Comparison of ENCODE assay signal across 8 cellular contexts in genomic region chr9:1231998-1232919, GRCh38.
DNase-seq lines count a peak whose midpoint lies in the region; ATAC-seq and TF ChIP-seq lines count a peak whose summit lies in the region.

No MANE protein-coding gene starts in this region.

- peak overlapping the region; percentile 84 for H3K27ac Mint-ChIP-seq in mesothelial cell of epicardium

- no peaks in the 10 kb centered on the region for H3K36me3 Mint-ChIP-seq in mesothelial cell of epicardium

- peak overlapping the region; percentile 49 for H3K4me3 ChIP-seq in AG10803 (ENCODE audit: low read length)
- H3K4me3 ChIP-seq in cardiac fibroblast (replicated peaks in 1 of 2; ENCODE audit: low read depth in 2 of 2, low read length in 2 of 2): no peak overlapping the region

- ATAC-seq in HG03342 (IDR thresholded peaks at IDR 0.05; ENCODE audit: unreplicated experiment) (peak; percentile 82), HG03095 (IDR thresholded peaks at IDR 0.05; ENCODE audit: unreplicated experiment) (no peak), GM21723 (IDR thresholded peaks at IDR 0.05; ENCODE audit: unreplicated experiment) (no peak)

- H3K4me1 Mint-ChIP-seq in mesothelial cell of epicardium: peaks cover 11% of the 10 kb centered on the region

- H3K9me3 Mint-ChIP-seq in mesothelial cell of epicardium: peaks cover 4% of the 10 kb centered on the region

- no peak overlapping the region for H3K4me3 Mint-ChIP-seq in mesothelial cell of epicardium

- H3K27me3 Mint-ChIP-seq in mesothelial cell of epicardium (ENCODE audit: low read depth): no peaks in the 10 kb centered on the region

- peak; percentile 89 for DNase-seq in AG10803 (ENCODE audit: low read depth)
- DNase-seq in cardiac fibroblast (ENCODE audit: low read depth in 2 of 2): peak; percentile 80
- no peak for DNase-seq in mesothelial cell of epicardium (ENCODE audit: low spot score in 2 of 2, unreplicated experiment in 2 of 2)
- DNase-seq in NCI-H2196 treated with DMSO at 0.1 percent for 48 hours (lab: John Stamatoyannopoulos, UW; ENCODE audit: unreplicated experiment): no peak
- DNase-seq in RPMI8226: no peak

- TF ChIP-seq CTCF in AG10803 (conservative IDR thresholded peaks at IDR 0.05; ENCODE audit: low read length) (no peak), cardiac fibroblast (IDR thresholded peaks at IDR 0.05; ENCODE audit: low read depth, low read length) (no peak), mesothelial cell of epicardium (IDR thresholded peaks at IDR 0.05; ENCODE audit: unreplicated experiment) (no peak)

Comparison
In these comparisons a context has a peak if more than half of its experiments do, and no peak if none do; other contexts are left out.
1. DNase-seq: peak in AG10803 (single experiment) and cardiac fibroblast (2 of 2); none in mesothelial cell of epicardium (0 of 2), NCI-H2196 treated with DMSO at 0.1 percent for 48 hours (single experiment) and RPMI8226 (single experiment).